ENCODE assay signal across 26 cellular contexts in the genomic region with DNA sequence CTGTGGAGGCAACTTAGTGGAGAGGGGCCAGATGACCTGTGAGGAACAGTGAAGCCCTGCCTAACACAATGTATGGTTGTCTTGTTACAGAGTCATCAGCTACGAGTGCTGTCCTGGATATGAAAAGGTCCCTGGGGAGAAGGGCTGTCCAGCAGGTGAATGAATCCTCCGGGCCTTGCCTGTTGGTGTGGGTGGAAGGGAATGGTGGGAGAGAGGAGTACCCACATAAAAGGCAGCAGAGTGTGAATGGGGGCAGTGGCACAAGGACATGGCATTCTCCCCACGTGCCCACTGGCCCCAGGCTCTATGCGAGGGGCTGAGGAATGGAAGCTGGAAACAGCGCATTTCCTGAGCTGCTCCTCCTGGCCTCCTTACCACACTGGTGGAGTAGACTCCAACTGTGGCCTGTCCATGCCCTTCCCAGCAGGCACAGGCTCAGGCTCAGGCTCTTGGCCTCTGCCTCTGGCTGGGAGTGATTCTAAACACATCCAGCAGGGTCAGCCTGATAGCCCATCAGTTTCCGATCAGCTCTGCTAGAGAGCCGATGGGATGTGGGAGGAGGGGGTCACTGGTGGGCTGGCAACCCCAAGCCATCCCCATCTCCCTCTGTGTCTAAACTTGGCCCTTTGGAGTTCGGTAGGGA. TPM values are rescaled to one million over a fixed set of nuclear protein-coding genes. Genes with fewer than 3 reads are reported as not detected.
A peak's percentile ranks its signal among the peaks of the same experiment; 100 is the strongest.
DNase-seq lines count a peak whose midpoint lies in the region; ATAC-seq and TF ChIP-seq lines count a peak whose summit lies in the region.
"Had no signal": no experiment of that assay in that cellular context is flagged by ENCODE, and none has a peak within 500 bp of the region (broad histone marks: within the 10 kb centered on the region; RNA-seq: fewer than 3 reads in every experiment).

No MANE protein-coding gene starts in this region.

- H2BK12ac ChIP-seq in trophoblast cell (ENCODE audit: low read length): no peak overlapping the region

- no peaks in the 10 kb centered on the region for H3K79me2 ChIP-seq in trophoblast cell (ENCODE audit: control insufficient read depth, insufficient read depth, low read length, poor library complexity)

- in situ Hi-C loops in brain microvascular endothelial cell (cut with HindIII; ENCODE audit: low pct_ligation_motif_present, low sequenced_read_pairs): no loop called here

- H3K79me1 ChIP-seq in trophoblast cell (ENCODE audit: low read length): peaks cover 8% of the 10 kb centered on the region

- peak overlapping the region; percentile 8 for H3K18ac ChIP-seq in trophoblast cell (ENCODE audit: low read length)

- H3K9ac ChIP-seq in trophoblast cell (ENCODE audit: low read length): no peak overlapping the region

- WGBS in heart left ventricle, 4 donors: 84 to 92% (median 90%) methylated on average over 7 to 8 of the region's 8 CpGs
- WGBS in trophoblast cell (ENCODE audit: extremely low coverage, insufficient coverage, insufficient read length): no CpG with 5 or more reads among the region's 8 CpGs

- intact Hi-C loops in left ventricle myocardium superior (cut with micrococcal nuclease): no loop called here
- intact Hi-C loops in heart left ventricle (cut with DNase I): no loop called here

- peak; percentile 8 for ATAC-seq in left ventricle myocardium superior
- no peak for ATAC-seq in heart left ventricle
- ATAC-seq in GM18868 (IDR thresholded peaks at IDR 0.05; ENCODE audit: unreplicated experiment): no peak
- ATAC-seq: lower lobe of right lung; mucosa of descending colon; natural killer cell treated with Interleukin-12 subunit alpha and Interleukin-12 subunit beta and Interleukin-15 and Interleukin-18, amount 100 ng/mL, for 72 hours had no signal

- H3K36me3 ChIP-seq in heart left ventricle (peaks cover 0 to 51% (median 23%) of the 10 kb centered on the region in 9 donors), brain microvascular endothelial cell (replicated peaks) (peaks cover 52% of the 10 kb centered on the region), trophoblast cell (ENCODE audit: control insufficient read depth in 1 of 2, insufficient read depth in 2 of 2, low read length in 2 of 2) (peaks cover 62 to 81% of the 10 kb centered on the region in 2 experiments)
- H3K36me3 ChIP-seq: cardiac muscle cell, ovary, thyroid gland had no signal

- H3K4me2 ChIP-seq in trophoblast cell (ENCODE audit: low read length): no peak overlapping the region

- H3K27me3 ChIP-seq in heart left ventricle (no peaks in the 10 kb centered on the region), brain microvascular endothelial cell (replicated peaks) (no peaks in the 10 kb centered on the region), trophoblast cell (ENCODE audit: insufficient read depth, low read length) (no peaks in the 10 kb centered on the region)
- H3K27me3 ChIP-seq: cardiac muscle cell, esophagus muscularis mucosa, ovary, thyroid gland had no signal

- H2AFZ ChIP-seq in trophoblast cell (ENCODE audit: insufficient read depth, low read length, poor library complexity): no peak overlapping the region

- H2BK120ac ChIP-seq in trophoblast cell (ENCODE audit: insufficient read depth, low read length, poor library complexity): no peak overlapping the region

- H4K91ac ChIP-seq in trophoblast cell (ENCODE audit: low read depth, low read length): peak overlapping the region; percentile 20

- no peak overlapping the region for H3K4me3 ChIP-seq in heart left ventricle
- no peak overlapping the region for H3K4me3 ChIP-seq in brain microvascular endothelial cell (ENCODE audit: low read depth, low read length)
- H3K4me3 ChIP-seq in trophoblast cell (ENCODE audit: low read depth, low read length): no peak overlapping the region
- H3K4me3 ChIP-seq: cardiac muscle cell, esophagus muscularis mucosa, lower lobe of right lung, mucosa of descending colon, ovary, thyroid gland had no signal

- DNase-seq in left ventricle myocardium superior (no peak), heart left ventricle (no peak), brain microvascular endothelial cell (no peak), trophoblast cell (no peak), RPMI8226 (no peak), GM19238 (ENCODE audit: insufficient read length, low spot score) (no peak), OCI-M2 (lab: John Stamatoyannopoulos, UW; ENCODE audit: unreplicated experiment) (no peak)
- DNase-seq: COR-L47; cortex of kidney; foreskin fibroblast; HCEC 1CT; head of caudate nucleus; lower lobe of right lung; mucosa of descending colon; NCI-H1417; NCI-H2029; NCI-H510A treated with DMSO at 0.1 percent for 48 hours; stimulated activated CD4-positive, alpha-beta T cell treated with anti-CD3 and anti-CD28 coated beads, Interleukin-12 subunit alpha, Interleukin-12 subunit beta, amount 100 ng/mL, for 4 hours; stimulated activated CD4-positive, alpha-beta T cell treated with anti-CD3 and anti-CD28 coated beads, Interleukin-2, amount 100 ng/mL, for 48 hours; thyroid gland had no signal

- peak overlapping the region; percentile 26 for H3K14ac ChIP-seq in trophoblast cell (ENCODE audit: low read length)

- peak overlapping the region; percentile 7 for H2AK5ac ChIP-seq in trophoblast cell (ENCODE audit: low read length)

- H4K8ac ChIP-seq in trophoblast cell (ENCODE audit: low read depth, low read length): peak overlapping the region; percentile 39

- H3K9me3 ChIP-seq in heart left ventricle (no peaks in the 10 kb centered on the region), trophoblast cell (ENCODE audit: insufficient read depth, low read depth, low read length) (peaks cover 5% of the 10 kb centered on the region)
- H3K9me3 ChIP-seq: esophagus muscularis mucosa, lower lobe of right lung, mucosa of descending colon, ovary, thyroid gland had no signal

- TF ChIP-seq POLR2A in heart left ventricle (IDR thresholded peaks at IDR 0.05): no peak

- no peak overlapping the region for H3K23ac ChIP-seq in trophoblast cell (ENCODE audit: low read length)

- H2BK5ac ChIP-seq in trophoblast cell (ENCODE audit: low read depth, low read length, poor library complexity): peak overlapping the region; percentile 12

- no peak overlapping the region for H3K4ac ChIP-seq in trophoblast cell (ENCODE audit: low read depth, low read length)

- no peak for TF ChIP-seq CTCF in heart left ventricle (IDR thresholded peaks at IDR 0.05)
- TF ChIP-seq CTCF in brain microvascular endothelial cell (IDR thresholded peaks at IDR 0.05; ENCODE audit: low read depth, low read length, missing control alignments): peak; percentile 2

- H4K12ac ChIP-seq in trophoblast cell (ENCODE audit: low read depth, low read length): no peak overlapping the region

- H3K27ac ChIP-seq in heart left ventricle (peak overlapping the region in 6 of 12 donors; percentile 6 to 73 (median 36)), brain microvascular endothelial cell (no peak overlapping the region), trophoblast cell (ENCODE audit: low read depth, low read length) (peak overlapping the region; percentile 42)
- H3K27ac ChIP-seq: C4-2B, cardiac muscle cell, esophagus muscularis mucosa, lower lobe of right lung, ovary, thyroid gland had no signal

- H3K4me1 ChIP-seq in heart left ventricle (peaks cover 0 to 78% (median 25%) of the 10 kb centered on the region in 12 donors), trophoblast cell (ENCODE audit: control insufficient read depth in 1 of 2, insufficient read depth in 2 of 2, low read length in 2 of 2) (peaks cover 4 to 23% of the 10 kb centered on the region in 2 experiments)

RNA-seq across cellular contexts. Expression of a gene that starts 15.3 kb away (rescaled TPM):
- total RNA-seq in left ventricle myocardium superior (47.6 TPM), heart left ventricle (100 to 1,000 TPM in 2 of 9 donors, 10 to 100 TPM in 7; 31.8 to 206 (median 42.9) TPM)
- polyA plus RNA-seq in heart left ventricle: 10 to 100 TPM; 50.0 to 64.2 TPM
- polyA plus RNA-seq in trophoblast cell (2013): 3,939 and 3,953 TPM in 2 replicates
- total RNA-seq: natural killer cell treated with Interleukin-12 subunit alpha and Interleukin-12 subunit beta and Interleukin-15 and Interleukin-18, amount 100 ng/mL, for 72 hours had no signal
